In genomic region chr2:65491381-65491903, GRCh38 we compare ENCODE assay signal across 19 cellular contexts. TPM values are rescaled to one million over a fixed set of nuclear protein-coding genes. Genes with fewer than 3 reads are reported as not detected.
DNase-seq lines count a peak whose midpoint lies in the region; TF ChIP-seq lines count a peak whose summit lies in the region.
"Had no signal": no experiment of that assay in that cellular context is flagged by ENCODE, and none has a peak within 500 bp of the region (broad histone marks: within the 10 kb centered on the region; RNA-seq: fewer than 3 reads in every experiment).

No MANE protein-coding gene starts in this region.

- H3K4me3 ChIP-seq in MG63 (no peak overlapping the region), astrocyte of the spinal cord (ENCODE audit: low read depth, low read length) (no peak overlapping the region), tibial artery (no peak overlapping the region), endodermal cell (ENCODE audit: low read length) (no peak overlapping the region), osteoblast (ENCODE audit: insufficient read depth, low read length) (no peak overlapping the region)
- H3K4me3 ChIP-seq: GM23338 had no signal

- no peaks in the 10 kb centered on the region for H3K9me3 Mint-ChIP-seq in endodermal cell

- H3K36me3 Mint-ChIP-seq in endodermal cell (ENCODE audit: low read depth) = no peaks in the 10 kb centered on the region

- TF ChIP-seq CTCF in astrocyte of the spinal cord (IDR thresholded peaks at IDR 0.05; ENCODE audit: low read depth, low read length) (no peak), tibial artery (IDR thresholded peaks at IDR 0.05) (no peak), endodermal cell (conservative IDR thresholded peaks at IDR 0.05) (no peak), osteoblast (IDR thresholded peaks at IDR 0.05; ENCODE audit: extremely low read depth, low read depth, low read length) (no peak)

- H3K79me2 ChIP-seq in osteoblast (ENCODE audit: insufficient read depth, low read length) = no peaks in the 10 kb centered on the region

- H3K36me3 ChIP-seq in MG63 = no peaks in the 10 kb centered on the region
- no peaks in the 10 kb centered on the region for H3K36me3 ChIP-seq in tibial artery
- no peaks in the 10 kb centered on the region for H3K36me3 ChIP-seq in endodermal cell (ENCODE audit: control insufficient read depth, insufficient read depth, low read length)
- H3K36me3 ChIP-seq in osteoblast (ENCODE audit: insufficient read depth, low read length) = no peaks in the 10 kb centered on the region

- H2AFZ ChIP-seq in osteoblast (ENCODE audit: low read length) = no peak overlapping the region
- H2AFZ ChIP-seq: GM23338 had no signal

- H3K4me3 Mint-ChIP-seq in endodermal cell = no peak overlapping the region
- H3K4me3 Mint-ChIP-seq: activated CD4-positive, alpha-beta T cell treated with anti-CD3 and anti-CD28 coated beads, Interleukin-2, amount 10 ng/mL, durations not matched to agents 24 days and 14 days; GM23338 had no signal

- no peak overlapping the region for H3K27ac Mint-ChIP-seq in endodermal cell
- H3K27ac Mint-ChIP-seq: activated CD4-positive, alpha-beta T cell treated with anti-CD3 and anti-CD28 coated beads, Interleukin-2, amount 10 ng/mL, durations not matched to agents 24 days and 14 days; GM23338 had no signal

- H3K4me1 ChIP-seq in tibial artery (no peaks in the 10 kb centered on the region), endodermal cell (ENCODE audit: control insufficient read depth, insufficient read depth, low read length) (no peaks in the 10 kb centered on the region), osteoblast (ENCODE audit: insufficient read depth, low read length) (peaks cover 4% of the 10 kb centered on the region)

- H3K27me3 ChIP-seq in MG63 (no peaks in the 10 kb centered on the region), tibial artery (no peaks in the 10 kb centered on the region), endodermal cell (ENCODE audit: control insufficient read depth, insufficient read depth, low read length, poor library complexity, severe bottlenecking) (no peaks in the 10 kb centered on the region), osteoblast (ENCODE audit: insufficient read depth, low read length) (no peaks in the 10 kb centered on the region)

- H4K20me1 ChIP-seq in osteoblast (ENCODE audit: insufficient read depth, low read length) = no peaks in the 10 kb centered on the region

- H3K27ac ChIP-seq in tibial artery (no peak overlapping the region), endodermal cell (ENCODE audit: low read depth, low read length) (no peak overlapping the region), osteoblast (ENCODE audit: low read depth, low read length) (no peak overlapping the region)
- H3K27ac ChIP-seq: 22Rv1 had no signal

- peaks cover 29% of the 10 kb centered on the region for H3K27me3 Mint-ChIP-seq in endodermal cell (ENCODE audit: insufficient read depth)

- WGBS in endodermal cell (ENCODE audit: insufficient coverage in 1 of 2, insufficient read length in 1 of 2), 2 experiments = 87 to 90% methylated on average over 6 to 7 of the region's 7 CpGs

- peaks cover 16% of the 10 kb centered on the region for H3K4me1 Mint-ChIP-seq in endodermal cell
- H3K4me1 Mint-ChIP-seq: activated CD4-positive, alpha-beta T cell treated with anti-CD3 and anti-CD28 coated beads, Interleukin-2, amount 10 ng/mL, durations not matched to agents 24 days and 14 days had no signal

- in situ Hi-C loops in astrocyte of the spinal cord (cut with HindIII; ENCODE audit: low sequenced_read_pairs) = no loop called here

- no peak overlapping the region for H3K9ac ChIP-seq in endodermal cell (ENCODE audit: extremely low read depth, low read length, poor library complexity, severe bottlenecking)

- H3K9me3 ChIP-seq in MG63 (no peaks in the 10 kb centered on the region), tibial artery (no peaks in the 10 kb centered on the region), endodermal cell (ENCODE audit: control insufficient read depth, low read length) (peaks cover 12% of the 10 kb centered on the region), osteoblast (ENCODE audit: low read depth, low read length) (peaks cover 6% of the 10 kb centered on the region)

- H3K4me2 ChIP-seq in osteoblast (ENCODE audit: insufficient read depth, low read length) = no peak overlapping the region
- H3K4me2 ChIP-seq: GM23338 had no signal

- DNase-seq in DMS 273 (lab: John Stamatoyannopoulos, UW; ENCODE audit: unreplicated experiment) (peak; percentile 6), DMS 273 treated with DMSO at 0.1 percent for 48 hours (lab: John Stamatoyannopoulos, UW) (no peak), MG63 (peak; percentile 3), astrocyte of the spinal cord (ENCODE audit: low read depth, low spot score) (peak; percentile 3), lung microvascular endothelial cell (ENCODE audit: low read depth in 2 of 2) (peak; percentile 14 to 23), tibial artery (no peak), endodermal cell (no peak), osteoblast (ENCODE audit: insufficient read length, low spot score, missing footprints) (no peak)
- DNase-seq: activated CD4-positive, alpha-beta T cell treated with anti-CD3 and anti-CD28 coated beads, Interleukin-2, amount 10 ng/mL, durations not matched to agents 24 days and 14 days; activated effector memory CD4-positive, alpha-beta T cell treated with Interleukin-2 at 50 U/mL for 16 hours; amniotic stem cell; C1 segment of cervical spinal cord; cortex of kidney; MV-4-11; NCI-H2081; NCI-H524 treated with DMSO at 0.1 percent for 48 hours; OCI-M1 had no signal

- intact Hi-C loops in tibial artery (cut with DNase I; ENCODE audit: low total_unique reads) = no loop called here

RNA-seq across cellular contexts. Expression of gene SPRED2, which starts 59.0 kb away (rescaled TPM):
- 1.7 and 3.8 TPM in 2 replicates for total RNA-seq in MG63 (2014; rRNA removed; shearing (Covaris generic); ENCODE audit: low replicate concordance)
- total RNA-seq in lung microvascular endothelial cell (1.7 and 2.0 TPM in 2 replicates), endodermal cell (10 to 100 TPM; 60.3 to 70.1 TPM), osteoblast (15.3 and 17.4 TPM in 2 replicates)
- 29.4 TPM for polyA plus RNA-seq in endodermal cell (2013, experiment 1 of 2)
- polyA plus RNA-seq in endodermal cell (2013, experiment 2 of 2) = 27.9 TPM

Comparison
In these comparisons a context has a peak if more than half of its experiments do, and no peak if none do; other contexts are left out.
1. DNase-seq: peak in DMS 273 (single experiment), MG63 (single experiment), astrocyte of the spinal cord (single experiment) and lung microvascular endothelial cell (2 of 2); none in DMS 273 treated with DMSO at 0.1 percent for 48 hours (single experiment), tibial artery (0 of 2), endodermal cell (single experiment) and osteoblast (single experiment).